8 cellular contexts compared by ENCODE assay signal in the genomic region with DNA sequence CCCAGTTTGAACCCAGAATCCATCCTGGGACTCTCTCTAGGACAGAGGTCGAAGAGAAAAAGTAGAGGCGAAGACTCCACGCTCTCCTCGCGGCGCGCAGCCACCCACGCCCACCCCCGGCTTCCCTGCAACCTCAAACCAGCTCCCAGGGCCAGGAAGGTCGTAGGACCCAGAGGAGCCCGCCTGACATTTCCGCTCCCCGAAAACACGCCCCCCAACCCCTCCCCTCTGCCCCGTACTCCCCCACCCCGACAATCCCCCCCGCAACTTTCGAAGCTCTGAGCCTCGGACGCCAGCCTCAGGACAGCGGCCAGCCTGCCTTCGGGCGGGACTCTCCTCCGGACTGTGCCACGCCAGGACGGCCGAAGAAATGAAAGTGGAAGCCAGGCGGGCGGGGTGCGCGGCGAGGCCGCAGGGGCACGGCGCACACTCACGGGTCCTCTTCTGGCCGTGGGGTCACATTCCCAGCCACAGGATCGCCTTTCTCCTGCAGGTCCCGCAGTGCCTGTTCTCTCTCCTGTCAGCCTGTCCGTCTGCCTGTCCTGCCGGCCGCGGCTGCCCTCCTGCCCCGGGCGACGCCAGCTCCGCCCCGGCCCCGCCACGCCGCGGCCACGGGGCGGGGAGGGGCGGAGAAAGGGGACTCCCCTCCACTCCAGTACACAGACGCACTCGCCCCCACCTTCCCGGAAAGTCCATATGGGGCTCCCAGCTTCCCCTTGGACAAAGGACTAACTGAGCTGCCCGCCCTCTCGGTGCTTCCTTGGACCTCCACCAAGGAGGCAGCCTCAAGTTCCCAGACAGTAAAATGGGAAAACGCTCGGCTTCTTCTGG. TPM values are rescaled to one million over a fixed set of nuclear protein-coding genes. Genes with fewer than 3 reads are reported as not detected.
DNase-seq lines count a peak whose midpoint lies in the region; ATAC-seq and TF ChIP-seq lines count a peak whose summit lies in the region.

A gene (minus strand): TSS at position 535 of the 831 bp plus-strand sequence. CDS start 3,490 bp downstream, outside the sequence.

- H3K27ac ChIP-seq in mucosa of rectum (ENCODE audit: low read depth in 2 of 2, low read length in 2 of 2): peak within 1 kb of the TSS; percentile 92 to 93

- H3K9ac ChIP-seq in mucosa of rectum (ENCODE audit: low read depth in 1 of 2, low read length in 2 of 2): peak within 1 kb of the TSS; percentile 90

- DNase-seq in DMS153 treated with DMSO at 0.1 percent for 48 hours (lab: John Stamatoyannopoulos, UW; ENCODE audit: unreplicated experiment): peak; percentile 30
- DNase-seq in DMS153 (lab: John Stamatoyannopoulos, UW): no peak
- DNase-seq in NOMO-1 treated with dmso at 0.1 percent for 144 hours (lab: John Stamatoyannopoulos, UW; ENCODE audit: unreplicated experiment): peak; percentile 22
- peak; percentile 79 for DNase-seq in activated T-cell treated with anti-CD3 and anti-CD28 coated beads for 4 hours
- no peak for DNase-seq in epithelial cell of proximal tubule (ENCODE audit: low read depth)
- peak; percentile 79 for DNase-seq in stimulated activated CD8-positive, alpha-beta memory T cell treated with anti-CD3 and anti-CD28 coated beads, Interleukin-4, amount 100 ng/mL, for 48 hours

- peaks cover 0 to 2% of the 10 kb centered on the region in 2 donors for H3K36me3 ChIP-seq in mucosa of rectum (ENCODE audit: control insufficient read depth in 2 of 2, insufficient read depth in 2 of 2, low read length in 2 of 2)

- peak within 1 kb of the TSS; percentile 73 for H3K4me3 ChIP-seq in epithelial cell of proximal tubule (ENCODE audit: low read depth, low read length)
- peak within 1 kb of the TSS; percentile 91 to 99 for H3K4me3 ChIP-seq in mucosa of rectum (ENCODE audit: low read length in 2 of 2)

- TF ChIP-seq CTCF in epithelial cell of proximal tubule (conservative IDR thresholded peaks at IDR 0.05; ENCODE audit: low read depth, low read length): no peak

- H3K27me3 ChIP-seq in mucosa of rectum (ENCODE audit: control insufficient read depth in 2 of 2, insufficient read depth in 2 of 2, low read length in 2 of 2): no peaks in the 10 kb centered on the region

- peaks cover 21 to 31% of the 10 kb centered on the region in 2 donors for H3K4me1 ChIP-seq in mucosa of rectum (ENCODE audit: control insufficient read depth in 2 of 2, insufficient read depth in 2 of 2, low read length in 2 of 2)

- peak; percentile 79 for ATAC-seq in HG02798 (IDR thresholded peaks at IDR 0.05; ENCODE audit: poor library complexity, unreplicated experiment)

- H3K9me3 ChIP-seq in mucosa of rectum (ENCODE audit: control insufficient read depth in 2 of 2, low read length in 2 of 2): no peaks in the 10 kb centered on the region

RNA-seq across cellular contexts. Expression of the gene that starts here (rescaled TPM):
- 5.8 and 7.2 TPM in 2 replicates for total RNA-seq in epithelial cell of proximal tubule

Comparison
In these comparisons a context has a peak if more than half of its experiments do, and no peak if none do; other contexts are left out.
1. DNase-seq: peak in DMS153 treated with DMSO at 0.1 percent for 48 hours (single experiment), NOMO-1 treated with dmso at 0.1 percent for 144 hours (single experiment), activated T-cell treated with anti-CD3 and anti-CD28 coated beads for 4 hours (single experiment) and stimulated activated CD8-positive, alpha-beta memory T cell treated with anti-CD3 and anti-CD28 coated beads, Interleukin-4, amount 100 ng/mL, for 48 hours (single experiment); none in DMS153 (single experiment) and epithelial cell of proximal tubule (single experiment).